Comparison of ENCODE assay signal across 25 cellular contexts in the genomic region with DNA sequence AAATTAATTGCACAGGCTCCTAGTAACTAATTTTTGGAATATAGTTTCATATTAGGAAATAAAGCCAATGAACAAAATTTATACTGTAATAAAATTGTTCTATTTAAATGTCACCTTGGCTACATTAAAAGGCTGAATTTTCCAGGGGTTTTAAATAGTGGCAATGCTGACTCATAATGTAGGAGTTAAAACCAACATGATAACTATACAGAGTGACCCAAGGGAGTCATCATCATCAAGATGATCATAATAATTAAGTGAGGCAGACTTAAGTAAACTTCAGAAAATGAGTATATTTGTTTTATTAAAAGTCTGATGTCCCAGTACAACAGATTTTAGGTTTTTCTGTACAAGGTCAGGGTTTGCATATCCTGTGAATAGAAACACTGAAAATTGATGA.
"Had no signal": no experiment of that assay in that cellular context is flagged by ENCODE, and none has a peak within 500 bp of the region (broad histone marks: within the 10 kb centered on the region; RNA-seq: fewer than 3 reads in every experiment).

No MANE protein-coding gene starts in this region.

- FAIRE-seq: colon, kidney had no signal

- H3K79me2 ChIP-seq: hepatocyte had no signal

- H3K4me2 ChIP-seq: hepatocyte had no signal

- H3K36me3 ChIP-seq: gastroesophageal sphincter, heart left ventricle, left lung, prostate gland, right atrium auricular region, sigmoid colon, spleen, tibial artery had no signal

- H3K4me1 ChIP-seq: foreskin keratinocyte, gastroesophageal sphincter, prostate gland, spleen, testis, tibial artery had no signal

- DNase-seq: dorsolateral prefrontal cortex; effector CD4-positive, alpha-beta T cell; foreskin keratinocyte; heart left ventricle; kidney; left cardiac atrium; left lung; mesendoderm; naive thymus-derived CD8-positive, alpha-beta T cell; nephron progenitor cell; nucleus accumbens; sigmoid colon; spleen; stimulated activated CD4-positive, alpha-beta T cell treated with anti-CD3 and anti-CD28 coated beads, Interleukin-4, amount 100 ng/mL, for 4 hours; stimulated activated naive CD8-positive, alpha-beta T cell treated with anti-CD3 and anti-CD28 coated beads, Interleukin-15, Interleukin-2, amounts not matched to agents 100 U/mL and 50 U/mL, for 24 hours; substantia nigra; testis; tibial artery had no signal

- H3K27ac ChIP-seq: dorsolateral prefrontal cortex, epithelial cell of prostate, foreskin keratinocyte, gastroesophageal sphincter, heart left ventricle, hepatocyte, left lung, prostate gland, right atrium auricular region, sigmoid colon, skin epidermis, spleen, testis, tibial artery had no signal

- H3K27me3 ChIP-seq: dorsolateral prefrontal cortex, foreskin keratinocyte, gastroesophageal sphincter, heart left ventricle, hepatocyte, left lung, right atrium auricular region, sigmoid colon, spleen, testis, tibial artery had no signal

- H3K4me3 ChIP-seq: dorsolateral prefrontal cortex, gastroesophageal sphincter, heart left ventricle, hepatocyte, left lung, prostate gland, right atrium auricular region, sigmoid colon, skin epidermis, spleen, testis, tibial artery had no signal

- H2AFZ ChIP-seq: hepatocyte had no signal

- H3K9me3 ChIP-seq: gastroesophageal sphincter, left lung, prostate gland, right atrium auricular region, sigmoid colon, testis, tibial artery had no signal
